Comparison of ENCODE assay signal across 15 cellular contexts in the genomic region with DNA sequence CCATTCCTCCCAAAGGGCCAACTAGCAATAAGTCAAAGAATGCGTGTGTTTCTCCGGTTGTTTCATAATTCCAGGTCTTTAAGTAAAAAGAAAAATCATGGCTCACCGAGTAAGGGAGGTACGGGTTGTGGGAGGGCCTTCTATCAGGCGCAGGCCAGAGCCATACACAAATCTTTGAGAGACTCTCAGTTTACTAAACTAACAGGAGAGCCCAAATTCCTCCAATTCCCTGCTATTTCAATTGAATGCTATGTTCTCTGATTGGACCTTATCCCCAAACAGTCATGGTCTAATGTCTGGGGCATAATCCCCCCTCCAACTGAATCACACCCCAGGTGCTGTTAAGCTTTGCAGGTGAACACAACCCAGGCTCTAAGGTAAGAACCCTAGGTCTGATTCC.
"Had no signal": no experiment of that assay in that cellular context is flagged by ENCODE, and none has a peak within 500 bp of the region (broad histone marks: within the 10 kb centered on the region; RNA-seq: fewer than 3 reads in every experiment).

No MANE protein-coding gene starts in this region.

- H3K4me3 ChIP-seq: cardiac muscle cell, mucosa of descending colon had no signal

- H3K27ac ChIP-seq: cardiac muscle cell, WERI-Rb-1 had no signal

- H3K36me3 ChIP-seq: cardiac muscle cell, WERI-Rb-1 had no signal

- ATAC-seq: effector memory CD8-positive, alpha-beta T cell; left lobe of liver; mucosa of descending colon; naive thymus-derived CD8-positive, alpha-beta T cell; stimulated activated naive CD8-positive, alpha-beta T cell treated with anti-CD3 and anti-CD28 coated beads, Interleukin-15, amount 100 ng/mL, for 72 hours had no signal

- H3K9me3 ChIP-seq: mucosa of descending colon had no signal

- DNase-seq: activated CD4-positive, alpha-beta T cell treated with anti-CD3 and anti-CD28 coated beads for 1 hour; activated CD4-positive, alpha-beta T cell treated with anti-CD3 and anti-CD28 coated beads, Interleukin-2, amount 50 U/mL, for 4 hours; activated T-cell treated with anti-CD3 and anti-CD28 coated beads for 4 hours; effector memory CD8-positive, alpha-beta T cell; mucosa of descending colon; naive thymus-derived CD8-positive, alpha-beta T cell; retina; small intestine; stimulated activated CD4-positive, alpha-beta T cell treated with anti-CD3 and anti-CD28 coated beads, Interleukin-15, amount 100 ng/mL, for 24 hours; stimulated activated CD4-positive, alpha-beta T cell treated with anti-CD3 and anti-CD28 coated beads, Interleukin-2, amount 100 ng/mL, for 48 hours; stimulated activated naive CD8-positive, alpha-beta T cell treated with anti-CD3 and anti-CD28 coated beads, Interleukin-15, amount 100 ng/mL, for 72 hours; trophoblast cell; WERI-Rb-1 had no signal

- H3K27me3 ChIP-seq: cardiac muscle cell had no signal
